10 cellular contexts compared by ENCODE assay signal in the genomic region with DNA sequence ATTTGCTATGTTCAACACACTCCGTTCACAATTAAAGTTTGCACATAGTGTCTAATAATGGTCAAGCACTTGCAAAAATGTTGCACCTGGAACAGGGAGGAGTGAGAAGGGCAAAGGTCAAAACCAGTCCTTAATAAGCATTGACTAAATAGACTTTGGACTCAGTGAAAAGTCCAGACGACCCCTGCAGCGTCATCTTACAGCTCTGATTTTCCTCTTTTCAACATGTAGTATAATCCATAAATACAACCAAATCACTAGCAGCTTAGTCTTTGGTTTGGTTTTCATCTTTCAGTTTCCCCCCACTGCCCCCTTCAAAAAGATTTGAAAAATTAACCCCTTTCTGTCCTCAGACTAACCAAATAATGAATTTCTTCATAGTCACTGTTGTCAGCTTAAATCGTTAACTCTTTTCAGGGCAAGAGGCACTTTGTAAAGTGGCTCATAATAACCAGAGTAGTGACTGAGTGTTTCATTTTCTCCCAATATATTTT.
A peak's percentile ranks its signal among the peaks of the same experiment; 100 is the strongest.
DNase-seq lines count a peak whose midpoint lies in the region; ATAC-seq, FAIRE-seq and TF ChIP-seq lines count a peak whose summit lies in the region.
"Had no signal": no experiment of that assay in that cellular context is flagged by ENCODE, and none has a peak within 500 bp of the region (broad histone marks: within the 10 kb centered on the region; RNA-seq: fewer than 3 reads in every experiment).

No MANE protein-coding gene starts in this region.

- peak overlapping the region; percentile 67 for H3K4me3 Mint-ChIP-seq in Calu3 (ENCODE audit: low read depth, unreplicated experiment)

- H3K4me1 ChIP-seq in Panc1 (ENCODE audit: control insufficient read depth, insufficient read depth, low read length) (peaks cover 28% of the 10 kb centered on the region), HAP-1 (peaks cover 40% of the 10 kb centered on the region)

- no peak for TF ChIP-seq CTCF in Calu3 (IDR thresholded peaks at IDR 0.05; ENCODE audit: unreplicated experiment)
- no peak for TF ChIP-seq CTCF in Panc1 (IDR thresholded peaks at IDR 0.05)

- no peak for ATAC-seq in Panc1

- no peaks in the 10 kb centered on the region for H3K9me3 ChIP-seq in Panc1 (ENCODE audit: control insufficient read depth, insufficient read depth, low read depth, low read length)
- no peaks in the 10 kb centered on the region for H3K9me3 ChIP-seq in HAP-1

- H3K27me3 Mint-ChIP-seq in Calu3 (ENCODE audit: unreplicated experiment) = no peaks in the 10 kb centered on the region

- H3K27ac ChIP-seq in Panc1 (ENCODE audit: low read length) = peak overlapping the region; percentile 99

- peaks cover 43% of the 10 kb centered on the region for H3K36me3 Mint-ChIP-seq in Calu3 (ENCODE audit: insufficient read depth, unreplicated experiment)

- peaks cover 15% of the 10 kb centered on the region for H3K4me1 Mint-ChIP-seq in Calu3 (ENCODE audit: low read depth, unreplicated experiment)

- BruUV-seq in Calu3 (replicated peaks; lab: Mats Ljungman, UMichigan) (no TSS peak), Panc1 (replicated peaks; lab: Mats Ljungman, UMichigan) (no TSS peak)

- in situ Hi-C loops in Panc1 (cut with HindIII; ENCODE audit: low pct_unique_long_range_greater_than_20kb, low sequenced_read_pairs) = no loop called here
- in situ Hi-C loops in HAP-1 (cut with MboI; ENCODE audit: low sequenced_read_pairs) = no loop called here

- CTCF ChIA-PET in Calu3 (lab: Charles Lee) (interaction anchor here (1.2 to 2.3 kb wide), 4 partner anchors 8 to 534 kb away, joined by 4 to 7 read pairs (median 5); no protein-coding TSS in a partner anchor), Panc1 (lab: Charles Lee) (no interaction called here)

- peak; percentile 86 for FAIRE-seq in GM19239 (lab: Jason Lieb, UNC)

- POLR2A ChIA-PET in Panc1 (lab: Charles Lee) = no interaction called here

- H3K4me3 ChIP-seq in Panc1 (ENCODE audit: low read depth in 2 of 2, low read length in 2 of 2) (peak overlapping the region; percentile 16 to 37; a peak in 3 of 4 replicates), HAP-1 (no peak overlapping the region)

- intact Hi-C loops in Calu3 (cut with micrococcal nuclease; ENCODE audit: unreplicated experiment) (no loop called here), Panc1 (cut with micrococcal nuclease; ENCODE audit: unreplicated experiment) (no loop called here)

- peak overlapping the region; percentile 63 for H3K27ac Mint-ChIP-seq in Calu3 (ENCODE audit: unreplicated experiment)

- no peaks in the 10 kb centered on the region; the same call in 1 of the 2 replicates for H3K36me3 ChIP-seq in Panc1 (ENCODE audit: control insufficient read depth, insufficient read depth, low read length)
- H3K36me3 ChIP-seq in HAP-1 (replicated peaks) = no peaks in the 10 kb centered on the region

- no peaks in the 10 kb centered on the region for H3K9me3 Mint-ChIP-seq in Calu3 (ENCODE audit: low read depth, unreplicated experiment)

- no peaks in the 10 kb centered on the region for H3K27me3 ChIP-seq in Panc1 (ENCODE audit: control insufficient read depth, insufficient read depth, low read length)
- no peaks in the 10 kb centered on the region for H3K27me3 ChIP-seq in HAP-1 (ENCODE audit: low read depth)

- DNase-seq in Calu3 (peak; percentile 17), GM19239 (ENCODE audit: insufficient read length, low spot score) (no peak), Panc1 (ENCODE audit: low read depth, low spot score) (no peak), mucosa of gallbladder (ENCODE audit: low spot score) (peak; percentile 19), hippocampal formation (lab: John Stamatoyannopoulos, UW) (no peak), HAP-1 (ENCODE audit: low spot score in 2 of 2) (no peak), inferior parietal cortex (ENCODE audit: extremely low spot score) (no peak)
- DNase-seq: activated CD4-positive, alpha-beta T cell treated with anti-CD3 and anti-CD28 coated beads, Interleukin-2, amount 50 U/mL, for 1 hour; NCI-H1048; substantia nigra had no signal

Comparison
In these comparisons a context has a peak if more than half of its experiments do, and no peak if none do; other contexts are left out.
1. DNase-seq: peak in Calu3 (single experiment) and mucosa of gallbladder (single experiment); none in GM19239 (single experiment), Panc1 (single experiment), hippocampal formation (0 of 2), HAP-1 (0 of 2) and inferior parietal cortex (single experiment).